In the genomic region with DNA sequence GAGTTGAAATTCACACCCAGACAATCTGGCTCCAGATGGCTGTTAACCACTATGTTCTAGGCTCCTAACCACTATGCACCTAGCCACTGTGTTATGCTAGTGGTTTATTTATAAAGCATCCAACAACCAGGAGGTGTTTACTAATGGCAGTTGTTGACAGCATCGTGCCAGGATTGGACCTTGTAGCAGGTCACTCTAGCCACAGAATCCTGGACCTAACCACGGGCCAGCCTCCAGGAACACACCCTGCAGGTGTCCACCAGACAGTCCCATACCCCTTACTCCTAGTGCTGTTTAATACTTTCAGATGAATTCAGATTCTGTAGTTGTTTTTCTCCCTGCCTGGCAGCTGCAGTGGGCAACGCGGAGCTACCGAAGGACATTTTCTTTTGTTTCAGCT, we compare ENCODE assay signal across 23 cellular contexts. TPM values are rescaled to one million over a fixed set of nuclear protein-coding genes. Genes with fewer than 3 reads are reported as not detected.
"Had no signal": no experiment of that assay in that cellular context is flagged by ENCODE, and none has a peak within 500 bp of the region (broad histone marks: within the 10 kb centered on the region; RNA-seq: fewer than 3 reads in every experiment).

No MANE protein-coding gene starts in this region.

- H3K4me3 Mint-ChIP-seq: activated B cell treated with CpG ODN at 0.5 μM for 24 hours; activated CD4-positive, alpha-beta memory T cell treated with anti-CD3 and anti-CD28 coated beads for 36 hours; activated CD4-positive, alpha-beta T cell treated with anti-CD3 and anti-CD28 coated beads, Interleukin-2, amount 10 ng/mL, durations not matched to agents 24 days and 14 days; activated naive CD4-positive, alpha-beta T cell treated with anti-CD3 and anti-CD28 coated beads, Interleukin-2, amount 10 ng/mL, durations not matched to agents 7 days and 5 days; activated naive CD8-positive, alpha-beta T cell treated with anti-CD3 and anti-CD28 coated beads for 36 hours; activated T-cell treated with anti-CD3 and anti-CD28 coated beads, Interleukin-2, amount 50 U/mL, for 4 hours; T-cell had no signal

- H3K36me3 Mint-ChIP-seq: activated CD4-positive, alpha-beta memory T cell treated with anti-CD3 and anti-CD28 coated beads for 36 hours; activated naive CD4-positive, alpha-beta T cell treated with anti-CD3 and anti-CD28 coated beads, Interleukin-2, amount 10 ng/mL, durations not matched to agents 7 days and 5 days; activated naive CD8-positive, alpha-beta T cell treated with anti-CD3 and anti-CD28 coated beads for 36 hours; T-cell had no signal

- H3K9me3 Mint-ChIP-seq: activated B cell treated with CpG ODN at 0.5 μM for 24 hours; activated CD4-positive, alpha-beta memory T cell treated with anti-CD3 and anti-CD28 coated beads for 36 hours; activated CD4-positive, alpha-beta T cell treated with anti-CD3 and anti-CD28 coated beads, Interleukin-2, amount 10 ng/mL, durations not matched to agents 24 days and 14 days; activated naive CD4-positive, alpha-beta T cell treated with anti-CD3 and anti-CD28 coated beads, Interleukin-2, amount 10 ng/mL, durations not matched to agents 7 days and 5 days; activated naive CD8-positive, alpha-beta T cell treated with anti-CD3 and anti-CD28 coated beads for 36 hours; activated T-cell treated with anti-CD3 and anti-CD28 coated beads, Interleukin-2, amount 50 U/mL, for 4 hours; T-cell had no signal

- DNase-seq: activated B cell treated with CpG ODN at 0.5 μM for 24 hours; activated CD4-positive, alpha-beta memory T cell treated with anti-CD3 and anti-CD28 coated beads for 36 hours; activated CD4-positive, alpha-beta T cell treated with anti-CD3 and anti-CD28 coated beads for 1 hour; activated CD4-positive, alpha-beta T cell treated with anti-CD3 and anti-CD28 coated beads, Interleukin-2, amount 10 ng/mL, durations not matched to agents 24 days and 14 days; activated CD8-positive, alpha-beta memory T cell treated with anti-CD3 and anti-CD28 coated beads for 24 hours; activated gamma-delta T cell treated with Interleukin-2 at 50 U/mL for 16 hours; activated naive CD4-positive, alpha-beta T cell treated with anti-CD3 and anti-CD28 coated beads, Interleukin-2, amount 10 ng/mL, durations not matched to agents 7 days and 5 days; activated naive CD8-positive, alpha-beta T cell treated with anti-CD3 and anti-CD28 coated beads for 36 hours; activated T-cell treated with anti-CD3 and anti-CD28 coated beads, Interleukin-2, amount 50 U/mL, for 4 hours; caudate nucleus; MG63; MV-4-11; NCI-H1092 treated with DMSO at 0.1 percent for 48 hours; NCI-H1436; NCI-H187; NCI-H2081; NCI-H510A treated with DMSO at 0.1 percent for 48 hours; NCI-H69; PC-3; SIG-M5; T-cell; T-helper 2 cell; T1000 had no signal

- ATAC-seq: activated T-cell treated with anti-CD3 and anti-CD28 coated beads, Interleukin-2, amount 50 U/mL, for 4 hours; PC-3; T-cell had no signal

- H3K27ac Mint-ChIP-seq: activated B cell treated with CpG ODN at 0.5 μM for 24 hours; activated CD4-positive, alpha-beta memory T cell treated with anti-CD3 and anti-CD28 coated beads for 36 hours; activated CD4-positive, alpha-beta T cell treated with anti-CD3 and anti-CD28 coated beads, Interleukin-2, amount 10 ng/mL, durations not matched to agents 24 days and 14 days; activated naive CD4-positive, alpha-beta T cell treated with anti-CD3 and anti-CD28 coated beads, Interleukin-2, amount 10 ng/mL, durations not matched to agents 7 days and 5 days; activated naive CD8-positive, alpha-beta T cell treated with anti-CD3 and anti-CD28 coated beads for 36 hours; T-cell had no signal

- H3K4me1 Mint-ChIP-seq: activated CD4-positive, alpha-beta T cell treated with anti-CD3 and anti-CD28 coated beads, Interleukin-2, amount 10 ng/mL, durations not matched to agents 24 days and 14 days had no signal

RNA-seq across cellular contexts. Expression of a gene that starts 4.2 kb away (rescaled TPM):
- total RNA-seq: activated B cell treated with CpG ODN at 0.5 μM for 24 hours; activated T-cell treated with anti-CD3 and anti-CD28 coated beads, Interleukin-2, amount 50 U/mL, for 4 hours; PC-3 had no signal
